In the genomic region with DNA sequence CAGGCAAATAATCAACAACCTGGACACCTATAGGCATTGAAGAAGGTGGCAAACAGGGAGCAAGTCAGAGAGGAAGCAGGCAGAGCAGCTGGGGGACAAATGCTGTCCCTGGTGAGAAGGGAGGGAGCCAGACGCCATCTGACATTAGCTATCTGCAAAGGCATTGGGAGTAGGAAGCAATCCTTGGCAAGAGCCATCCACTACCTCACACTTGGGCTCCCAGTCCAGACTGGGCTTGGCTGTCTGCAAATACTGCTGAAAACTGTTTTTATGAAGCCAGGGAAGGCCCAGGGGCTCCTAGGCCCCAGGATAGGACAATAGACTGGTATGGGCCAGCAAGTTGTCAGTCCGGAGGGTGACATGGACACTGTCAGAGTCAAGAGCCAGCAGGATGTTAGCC, we compare ENCODE assay signal across 30 cellular contexts.
DNase-seq lines count a peak whose midpoint lies in the region; ATAC-seq and TF ChIP-seq lines count a peak whose summit lies in the region.
"Had no signal": no experiment of that assay in that cellular context is flagged by ENCODE, and none has a peak within 500 bp of the region (broad histone marks: within the 10 kb centered on the region; RNA-seq: fewer than 3 reads in every experiment).

No MANE protein-coding gene starts in this region.

- H3K9me3 ChIP-seq in gastroesophageal sphincter: no peaks in the 10 kb centered on the region
- H3K9me3 ChIP-seq in vagina: no peaks in the 10 kb centered on the region
- H3K9me3 ChIP-seq: lower lobe of right lung, ovary, Peyer's patch, right lobe of liver, thyroid gland had no signal

- H3K4me1 ChIP-seq in gastroesophageal sphincter (peaks cover 6 to 100% (median 11%) of the 10 kb centered on the region in 3 donors), vagina (peaks cover 16% of the 10 kb centered on the region)

- no peak for ATAC-seq in central memory CD8-positive, alpha-beta T cell (replicated peaks; ENCODE audit: extremely low read depth, poor library complexity, severe bottlenecking)
- ATAC-seq in gastroesophageal sphincter (no peak), HG03460 (IDR thresholded peaks at IDR 0.05; ENCODE audit: unreplicated experiment) (no peak)
- ATAC-seq: activated CD8-positive, alpha-beta memory T cell treated with anti-CD3 and anti-CD28 coated beads, Interleukin-2, amount 10 ng/mL, durations not matched to agents 7 days and 5 days; right lobe of liver had no signal

- TF ChIP-seq EP300 in gastroesophageal sphincter (IDR thresholded peaks at IDR 0.05): no peak

- H3K27ac Mint-ChIP-seq in central memory CD8-positive, alpha-beta T cell (ENCODE audit: low read depth): peak overlapping the region; percentile 3
- H3K27ac Mint-ChIP-seq: activated CD8-positive, alpha-beta memory T cell treated with anti-CD3 and anti-CD28 coated beads, Interleukin-2, amount 10 ng/mL, durations not matched to agents 7 days and 5 days; activated naive CD4-positive, alpha-beta T cell treated with anti-CD3 and anti-CD28 coated beads, Interleukin-2, amount 10 ng/mL, durations not matched to agents 7 days and 5 days; activated T-helper 1 cell treated with anti-CD3 and anti-CD28 coated beads, Interleukin-12 subunit alpha, Interleukin-12 subunit beta, Interleukin-2, Interleukin-4 antibody, amounts not matched to agents 30 ng/mL and 10 ng/mL and 1 ng/mL, durations not matched to agents 14 hours and 24 hours and 36 hours; nephron progenitor cell had no signal

- H3K27me3 ChIP-seq in gastroesophageal sphincter (no peaks in the 10 kb centered on the region), vagina (no peaks in the 10 kb centered on the region)
- H3K27me3 ChIP-seq: ovary, Peyer's patch, right lobe of liver, thyroid gland had no signal

- H3K4me3 Mint-ChIP-seq in central memory CD8-positive, alpha-beta T cell: no peak overlapping the region
- H3K4me3 Mint-ChIP-seq: activated CD8-positive, alpha-beta memory T cell treated with anti-CD3 and anti-CD28 coated beads, Interleukin-2, amount 10 ng/mL, durations not matched to agents 7 days and 5 days; activated naive CD4-positive, alpha-beta T cell treated with anti-CD3 and anti-CD28 coated beads, Interleukin-2, amount 10 ng/mL, durations not matched to agents 7 days and 5 days; activated T-helper 1 cell treated with anti-CD3 and anti-CD28 coated beads, Interleukin-12 subunit alpha, Interleukin-12 subunit beta, Interleukin-2, Interleukin-4 antibody, amounts not matched to agents 30 ng/mL and 10 ng/mL and 1 ng/mL, durations not matched to agents 14 hours and 24 hours and 36 hours; nephron progenitor cell had no signal

- H3K36me3 Mint-ChIP-seq in central memory CD8-positive, alpha-beta T cell (ENCODE audit: insufficient read depth): peaks cover 1% of the 10 kb centered on the region
- H3K36me3 Mint-ChIP-seq: activated CD8-positive, alpha-beta memory T cell treated with anti-CD3 and anti-CD28 coated beads, Interleukin-2, amount 10 ng/mL, durations not matched to agents 7 days and 5 days; activated naive CD4-positive, alpha-beta T cell treated with anti-CD3 and anti-CD28 coated beads, Interleukin-2, amount 10 ng/mL, durations not matched to agents 7 days and 5 days had no signal

- H3K36me3 ChIP-seq in gastroesophageal sphincter: peaks cover 4 to 87% of the 10 kb centered on the region in 2 donors
- no peaks in the 10 kb centered on the region for H3K36me3 ChIP-seq in vagina
- H3K36me3 ChIP-seq: lower lobe of right lung, ovary, thyroid gland had no signal

- no peaks in the 10 kb centered on the region for H3K4me1 Mint-ChIP-seq in central memory CD8-positive, alpha-beta T cell
- H3K4me1 Mint-ChIP-seq: activated naive CD4-positive, alpha-beta T cell treated with anti-CD3 and anti-CD28 coated beads, Interleukin-2, amount 10 ng/mL, durations not matched to agents 7 days and 5 days had no signal

- TF ChIP-seq POLR2A in gastroesophageal sphincter (IDR thresholded peaks at IDR 0.05) (no peak), vagina (IDR thresholded peaks at IDR 0.05) (no peak)

- 40 to 50% methylated on average over 1 to 2 of the region's 2 CpGs for WGBS in gastroesophageal sphincter (ENCODE audit: low coverage in 1 of 2), 2 donors

- no peak overlapping the region for H3K4me3 ChIP-seq in gastroesophageal sphincter
- no peak overlapping the region for H3K4me3 ChIP-seq in vagina
- H3K4me3 ChIP-seq: lower lobe of right lung, ovary, Peyer's patch, right lobe of liver, thyroid gland had no signal

- no peaks in the 10 kb centered on the region for H3K27me3 Mint-ChIP-seq in central memory CD8-positive, alpha-beta T cell

- H3K27ac ChIP-seq in gastroesophageal sphincter: peak overlapping the region; percentile 56 to 97 (median 87)
- peak overlapping the region; percentile 11 for H3K27ac ChIP-seq in vagina
- H3K27ac ChIP-seq: C4-2B, lower lobe of right lung, ovary, thyroid gland had no signal

- H3K9me3 Mint-ChIP-seq in central memory CD8-positive, alpha-beta T cell: no peaks in the 10 kb centered on the region
- H3K9me3 Mint-ChIP-seq: activated naive CD4-positive, alpha-beta T cell treated with anti-CD3 and anti-CD28 coated beads, Interleukin-2, amount 10 ng/mL, durations not matched to agents 7 days and 5 days; activated T-helper 1 cell treated with anti-CD3 and anti-CD28 coated beads, Interleukin-12 subunit alpha, Interleukin-12 subunit beta, Interleukin-2, Interleukin-4 antibody, amounts not matched to agents 30 ng/mL and 10 ng/mL and 1 ng/mL, durations not matched to agents 14 hours and 24 hours and 36 hours; nephron progenitor cell had no signal

- TF ChIP-seq CTCF in gastroesophageal sphincter (IDR thresholded peaks at IDR 0.05): no peak
- no peak for TF ChIP-seq CTCF in vagina (IDR thresholded peaks at IDR 0.05)

- intact Hi-C loops in posterior vena cava (cut with DNase I): loop anchor here in 1 of 2 donors (2.0 kb wide), 1 partner anchor 176 kb away; no protein-coding TSS in a partner anchor
- intact Hi-C loops in vagina (cut with DNase I): no loop called here

- DNase-seq in central memory CD8-positive, alpha-beta T cell (ENCODE audit: low spot score in 2 of 2): no peak
- DNase-seq in posterior vena cava (ENCODE audit: low spot score) (peak; percentile 88), vagina (ENCODE audit: extremely low spot score in 2 of 2) (no peak), DMS153 treated with DMSO at 0.1 percent for 48 hours (lab: John Stamatoyannopoulos, UW; ENCODE audit: unreplicated experiment) (no peak)
- no peak for DNase-seq in activated CD4-positive, alpha-beta T cell treated with anti-CD3 and anti-CD28 coated beads, Interleukin-2, amount 50 U/mL, for 4 hours
- DNase-seq: activated CD4-positive, alpha-beta T cell treated with anti-CD3 and anti-CD28 coated beads, Interleukin-2, amount 50 U/mL, for 1 hour; activated CD8-positive, alpha-beta memory T cell treated with anti-CD3 and anti-CD28 coated beads, Interleukin-2, amount 10 ng/mL, durations not matched to agents 7 days and 5 days; activated naive CD4-positive, alpha-beta T cell treated with anti-CD3 and anti-CD28 coated beads, Interleukin-2, amount 10 ng/mL, durations not matched to agents 7 days and 5 days; amygdala; Calu3; dermis blood vessel endothelial cell; DND-41; islet precursor cell; KBM-7; lower lobe of right lung; NCI-H1417; NCI-H2081 treated with DMSO at 0.1 percent for 48 hours; NCI-H226; nephron progenitor cell; ovary; Peyer's patch; right lobe of liver; stimulated activated naive CD4-positive, alpha-beta T cell; SW 1271; T1000; thyroid gland had no signal
